ENCODE assay signal across 18 cellular contexts in the genomic region with DNA sequence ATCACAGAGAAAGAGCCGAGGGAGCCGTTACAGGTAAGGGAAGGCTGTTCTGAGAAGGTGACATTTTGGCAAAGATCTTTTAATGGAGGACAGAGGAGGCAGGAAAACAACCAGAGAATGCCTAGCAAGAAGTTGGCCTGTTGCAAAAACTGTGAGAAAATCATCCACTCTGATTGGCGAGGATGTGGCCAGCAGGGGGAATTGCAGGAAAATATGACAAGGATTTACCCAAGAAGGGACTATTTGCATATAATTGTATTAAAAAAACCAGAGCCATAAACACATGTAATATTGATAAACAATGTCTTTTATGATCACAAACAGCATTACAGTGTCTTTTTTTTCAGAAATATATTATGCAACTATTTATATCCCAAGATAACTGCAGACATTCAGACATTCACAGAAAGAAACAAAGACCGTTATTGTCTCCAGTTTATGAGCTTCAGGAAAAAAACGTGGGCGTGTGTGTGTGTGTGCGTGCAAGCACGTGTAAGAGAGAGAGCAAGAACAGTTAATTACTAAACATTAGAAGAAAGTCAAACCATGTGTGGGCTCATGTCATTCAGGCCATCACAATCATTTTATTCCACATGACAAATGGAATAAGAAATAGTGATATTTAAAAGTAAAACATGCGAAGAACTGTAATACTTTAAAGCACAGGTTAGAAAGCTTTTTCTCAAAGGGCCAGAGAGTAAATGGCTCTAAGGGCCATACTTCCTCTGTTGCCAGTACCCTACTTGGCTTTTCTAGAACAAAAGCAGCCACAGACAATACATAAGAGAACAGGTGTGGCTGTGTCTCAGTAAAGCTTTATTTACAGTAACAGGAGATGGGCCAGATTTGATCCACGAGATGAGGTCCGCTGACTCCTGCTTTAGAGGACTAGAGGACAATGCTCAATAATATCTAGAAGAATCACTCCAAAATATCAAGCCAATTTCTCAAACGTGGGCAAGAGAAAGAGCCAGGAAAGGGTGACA.
DNase-seq lines count a peak whose midpoint lies in the region; ATAC-seq and TF ChIP-seq lines count a peak whose summit lies in the region.
"Had no signal": no experiment of that assay in that cellular context is flagged by ENCODE, and none has a peak within 500 bp of the region (broad histone marks: within the 10 kb centered on the region; RNA-seq: fewer than 3 reads in every experiment).

No MANE protein-coding gene starts in this region.

- peaks cover 11% of the 10 kb centered on the region for H3K27me3 Mint-ChIP-seq in GM23338 (ENCODE audit: insufficient read depth, low read depth, poor library complexity)
- H3K27me3 Mint-ChIP-seq in endothelial cell (ENCODE audit: unreplicated experiment): no peaks in the 10 kb centered on the region
- H3K27me3 Mint-ChIP-seq: activated CD4-positive, alpha-beta T cell treated with anti-CD3 and anti-CD28 coated beads, Interleukin-2, amount 10 ng/mL, durations not matched to agents 24 days and 14 days; activated naive CD8-positive, alpha-beta T cell treated with anti-CD3 and anti-CD28 coated beads, Interleukin-2, amount 50 U/mL, for 24 hours had no signal

- 0 out of 2 replicates have a peak overlapping the region, but pooled peaks have one; percentile 11 for H3K4me2 ChIP-seq in GM23338

- H3K9me3 Mint-ChIP-seq in GM23338 (no peaks in the 10 kb centered on the region), endothelial cell (ENCODE audit: unreplicated experiment) (no peaks in the 10 kb centered on the region)
- H3K9me3 Mint-ChIP-seq: activated CD4-positive, alpha-beta T cell treated with anti-CD3 and anti-CD28 coated beads, Interleukin-2, amount 10 ng/mL, durations not matched to agents 24 days and 14 days; activated naive CD8-positive, alpha-beta T cell treated with anti-CD3 and anti-CD28 coated beads, Interleukin-2, amount 50 U/mL, for 24 hours had no signal

- no peak overlapping the region for H3K4me3 ChIP-seq in GM23338
- H3K4me3 ChIP-seq: gastrocnemius medialis, stomach had no signal

- H3K36me3 Mint-ChIP-seq in GM23338 (ENCODE audit: low read depth) (peaks cover 2% of the 10 kb centered on the region; the same call in 1 of the 3 replicates), endothelial cell (ENCODE audit: low read depth, unreplicated experiment) (no peaks in the 10 kb centered on the region)

- ATAC-seq in GM23338 (peak; percentile 57), HG03378 (IDR thresholded peaks at IDR 0.05; ENCODE audit: unreplicated experiment) (no peak), GM21717 (IDR thresholded peaks at IDR 0.05; ENCODE audit: unreplicated experiment) (no peak)
- ATAC-seq: activated naive CD8-positive, alpha-beta T cell treated with anti-CD3 and anti-CD28 coated beads, Interleukin-2, amount 50 U/mL, for 24 hours; gastrocnemius medialis had no signal

- no peaks in the 10 kb centered on the region for H3K36me3 ChIP-seq in GM23338 (ENCODE audit: insufficient read depth)
- H3K36me3 ChIP-seq: gastrocnemius medialis, stomach had no signal

- no peaks in the 10 kb centered on the region for H4K20me1 ChIP-seq in GM23338 (replicated peaks; ENCODE audit: insufficient read depth)

- no peak overlapping the region for H2AFZ ChIP-seq in GM23338
- H2AFZ ChIP-seq: parathyroid adenoma had no signal

- H3K27ac Mint-ChIP-seq in GM23338 (peak overlapping the region; percentile 57), endothelial cell (ENCODE audit: unreplicated experiment) (no peak overlapping the region)
- H3K27ac Mint-ChIP-seq: activated CD4-positive, alpha-beta T cell treated with anti-CD3 and anti-CD28 coated beads, Interleukin-2, amount 10 ng/mL, durations not matched to agents 24 days and 14 days; activated naive CD8-positive, alpha-beta T cell treated with anti-CD3 and anti-CD28 coated beads, Interleukin-2, amount 50 U/mL, for 24 hours had no signal

- no peaks in the 10 kb centered on the region for H3K79me2 ChIP-seq in GM23338 (replicated peaks; ENCODE audit: insufficient read depth)
- H3K79me2 ChIP-seq: parathyroid adenoma had no signal

- TF ChIP-seq CTCF in GM23338 (conservative IDR thresholded peaks at IDR 0.05; ENCODE audit: low read depth in 2 of 2) (peak; percentile 29 to 44), endothelial cell (IDR thresholded peaks at IDR 0.05; ENCODE audit: unreplicated experiment) (peak; percentile 47)

- peaks cover 48% of the 10 kb centered on the region for H3K4me1 ChIP-seq in GM23338 (ENCODE audit: insufficient read depth)
- H3K4me1 ChIP-seq: parathyroid adenoma, stomach had no signal

- H3K27me3 ChIP-seq in GM23338 (ENCODE audit: insufficient read depth): no peaks in the 10 kb centered on the region
- H3K27me3 ChIP-seq: gastrocnemius medialis, stomach had no signal

- H3K27ac ChIP-seq in GM23338 (ENCODE audit: low read depth): 0 out of 2 replicates have a peak overlapping the region, but pooled peaks have one; percentile 12
- H3K27ac ChIP-seq: gastrocnemius medialis, parathyroid adenoma, stomach had no signal

- H3K4me1 Mint-ChIP-seq in GM23338 (peaks cover 74% of the 10 kb centered on the region), endothelial cell (ENCODE audit: unreplicated experiment) (peaks cover 11% of the 10 kb centered on the region)
- H3K4me1 Mint-ChIP-seq: activated CD4-positive, alpha-beta T cell treated with anti-CD3 and anti-CD28 coated beads, Interleukin-2, amount 10 ng/mL, durations not matched to agents 24 days and 14 days; activated naive CD8-positive, alpha-beta T cell treated with anti-CD3 and anti-CD28 coated beads, Interleukin-2, amount 50 U/mL, for 24 hours had no signal

- H3F3A ChIP-seq in GM23338 (replicated peaks; ENCODE audit: low read depth): no peaks in the 10 kb centered on the region

- no peaks in the 10 kb centered on the region for H3K9me2 ChIP-seq in GM23338 (ENCODE audit: insufficient read depth)

- DNase-seq in GM23338 (ENCODE audit: low spot score) (peak; percentile 30), NCI-H345 treated with DMSO at 0.1 percent for 48 hours (lab: John Stamatoyannopoulos, UW; ENCODE audit: unreplicated experiment) (peak; percentile 59), endothelial cell (ENCODE audit: low spot score) (no peak), pons (ENCODE audit: low spot score) (peak; percentile 65)
- DNase-seq in stimulated activated CD4-positive, alpha-beta T cell treated with anti-CD3 and anti-CD28 coated beads, Interleukin-1b, Interleukin-23, amount 100 ng/mL, for 48 hours: no peak
- DNase-seq: activated CD4-positive, alpha-beta T cell treated with anti-CD3 and anti-CD28 coated beads, Interleukin-2, amount 10 ng/mL, durations not matched to agents 24 days and 14 days; activated naive CD8-positive, alpha-beta T cell treated with anti-CD3 and anti-CD28 coated beads, Interleukin-2, amount 50 U/mL, for 24 hours; C1 segment of cervical spinal cord; EL; gastrocnemius medialis; Kasumi-1; SIG-M5; stimulated activated CD4-positive, alpha-beta T cell treated with anti-CD3 and anti-CD28 coated beads, Interleukin-12 subunit alpha, Interleukin-12 subunit beta, amount 100 ng/mL, for 4 hours; stomach; T1000 had no signal

- H3K4me3 Mint-ChIP-seq in GM23338 (no peak overlapping the region), endothelial cell (ENCODE audit: unreplicated experiment) (no peak overlapping the region)
- H3K4me3 Mint-ChIP-seq: activated CD4-positive, alpha-beta T cell treated with anti-CD3 and anti-CD28 coated beads, Interleukin-2, amount 10 ng/mL, durations not matched to agents 24 days and 14 days; activated naive CD8-positive, alpha-beta T cell treated with anti-CD3 and anti-CD28 coated beads, Interleukin-2, amount 50 U/mL, for 24 hours had no signal

TF ChIP-seq in GM23338, 12 proteins besides CTCF, POLR2A, EP300 and RAD21 (continues in another document):
- TF ChIP-seq EZH2phosphoT487 (IDR thresholded peaks at IDR 0.05; ENCODE audit: unreplicated experiment) (no peak), EZH2 (IDR thresholded peaks at IDR 0.05; ENCODE audit: low read depth, unreplicated experiment) (no peak), STAT1 (IDR thresholded peaks at IDR 0.05; ENCODE audit: unreplicated experiment) (no peak), NANOG (IDR thresholded peaks at IDR 0.05; ENCODE audit: borderline replicate concordance) (no peak), POLR2AphosphoS5 (IDR thresholded peaks at IDR 0.05; ENCODE audit: low read depth) (no peak), ZNF114 (CRISPR knock-in tag; IDR thresholded peaks at IDR 0.05) (no peak)
- TF ChIP-seq, protein P1, sequence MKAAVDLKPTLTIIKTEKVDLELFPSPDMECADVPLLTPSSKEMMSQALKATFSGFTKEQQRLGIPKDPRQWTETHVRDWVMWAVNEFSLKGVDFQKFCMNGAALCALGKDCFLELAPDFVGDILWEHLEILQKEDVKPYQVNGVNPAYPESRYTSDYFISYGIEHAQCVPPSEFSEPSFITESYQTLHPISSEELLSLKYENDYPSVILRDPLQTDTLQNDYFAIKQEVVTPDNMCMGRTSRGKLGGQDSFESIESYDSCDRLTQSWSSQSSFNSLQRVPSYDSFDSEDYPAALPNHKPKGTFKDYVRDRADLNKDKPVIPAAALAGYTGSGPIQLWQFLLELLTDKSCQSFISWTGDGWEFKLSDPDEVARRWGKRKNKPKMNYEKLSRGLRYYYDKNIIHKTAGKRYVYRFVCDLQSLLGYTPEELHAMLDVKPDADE (IDR thresholded peaks at IDR 0.05): no peak
- TF ChIP-seq, protein P2, sequence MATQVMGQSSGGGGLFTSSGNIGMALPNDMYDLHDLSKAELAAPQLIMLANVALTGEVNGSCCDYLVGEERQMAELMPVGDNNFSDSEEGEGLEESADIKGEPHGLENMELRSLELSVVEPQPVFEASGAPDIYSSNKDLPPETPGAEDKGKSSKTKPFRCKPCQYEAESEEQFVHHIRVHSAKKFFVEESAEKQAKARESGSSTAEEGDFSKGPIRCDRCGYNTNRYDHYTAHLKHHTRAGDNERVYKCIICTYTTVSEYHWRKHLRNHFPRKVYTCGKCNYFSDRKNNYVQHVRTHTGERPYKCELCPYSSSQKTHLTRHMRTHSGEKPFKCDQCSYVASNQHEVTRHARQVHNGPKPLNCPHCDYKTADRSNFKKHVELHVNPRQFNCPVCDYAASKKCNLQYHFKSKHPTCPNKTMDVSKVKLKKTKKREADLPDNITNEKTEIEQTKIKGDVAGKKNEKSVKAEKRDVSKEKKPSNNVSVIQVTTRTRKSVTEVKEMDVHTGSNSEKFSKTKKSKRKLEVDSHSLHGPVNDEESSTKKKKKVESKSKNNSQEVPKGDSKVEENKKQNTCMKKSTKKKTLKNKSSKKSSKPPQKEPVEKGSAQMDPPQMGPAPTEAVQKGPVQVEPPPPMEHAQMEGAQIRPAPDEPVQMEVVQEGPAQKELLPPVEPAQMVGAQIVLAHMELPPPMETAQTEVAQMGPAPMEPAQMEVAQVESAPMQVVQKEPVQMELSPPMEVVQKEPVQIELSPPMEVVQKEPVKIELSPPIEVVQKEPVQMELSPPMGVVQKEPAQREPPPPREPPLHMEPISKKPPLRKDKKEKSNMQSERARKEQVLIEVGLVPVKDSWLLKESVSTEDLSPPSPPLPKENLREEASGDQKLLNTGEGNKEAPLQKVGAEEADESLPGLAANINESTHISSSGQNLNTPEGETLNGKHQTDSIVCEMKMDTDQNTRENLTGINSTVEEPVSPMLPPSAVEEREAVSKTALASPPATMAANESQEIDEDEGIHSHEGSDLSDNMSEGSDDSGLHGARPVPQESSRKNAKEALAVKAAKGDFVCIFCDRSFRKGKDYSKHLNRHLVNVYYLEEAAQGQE (IDR thresholded peaks at IDR 0.05; ENCODE audit: unreplicated experiment): no peak

Comparison
In these comparisons a context has a peak if more than half of its experiments do, and no peak if none do; other contexts are left out.
1. DNase-seq: peak in GM23338 (single experiment), NCI-H345 treated with DMSO at 0.1 percent for 48 hours (single experiment) and pons (single experiment); none in endothelial cell (single experiment) and stimulated activated CD4-positive, alpha-beta T cell treated with anti-CD3 and anti-CD28 coated beads, Interleukin-1b, Interleukin-23, amount 100 ng/mL, for 48 hours (single experiment).